1 cellular context compared by ENCODE assay signal in the genomic region with DNA sequence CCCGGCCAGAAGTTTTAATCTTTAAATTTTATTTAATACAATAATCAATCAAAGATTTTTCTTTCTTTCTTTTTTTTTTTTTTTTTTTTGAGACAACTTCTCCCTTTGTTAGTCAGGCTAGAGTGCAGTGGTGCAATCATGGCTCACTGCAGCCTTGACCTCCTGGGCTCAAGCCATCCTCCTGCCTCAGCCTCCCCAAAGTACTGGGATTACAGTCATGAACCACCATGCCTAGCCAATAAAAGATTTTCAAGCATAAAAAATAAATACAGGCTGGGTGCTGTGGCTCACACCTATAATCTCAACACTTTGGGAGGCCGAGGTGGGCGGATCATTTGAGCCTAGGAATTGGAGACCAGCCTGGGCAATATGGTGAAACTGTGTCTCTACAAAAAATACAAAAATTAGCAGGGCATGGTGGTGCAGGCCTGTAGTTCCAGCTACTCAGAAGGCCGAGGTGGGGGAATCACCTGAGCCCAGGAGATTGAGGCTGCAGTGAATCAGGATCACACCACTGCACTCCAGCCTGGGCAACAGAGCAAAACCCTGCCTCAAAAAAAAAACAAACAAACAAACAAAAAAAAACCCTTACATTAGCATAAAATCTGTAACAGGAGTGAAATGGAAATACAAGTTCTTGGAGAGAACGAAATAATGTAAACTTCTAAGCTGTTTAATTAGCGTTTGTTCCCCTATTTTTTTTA.
A peak's percentile ranks its signal among the peaks of the same experiment; 100 is the strongest.
TF ChIP-seq lines count a peak whose summit lies in the region.

No MANE protein-coding gene starts in this region.

TF ChIP-seq in HepG2, 621 proteins besides CTCF, POLR2A, EP300 and RAD21 (continued from another document):
- TF ChIP-seq, protein P1, sequence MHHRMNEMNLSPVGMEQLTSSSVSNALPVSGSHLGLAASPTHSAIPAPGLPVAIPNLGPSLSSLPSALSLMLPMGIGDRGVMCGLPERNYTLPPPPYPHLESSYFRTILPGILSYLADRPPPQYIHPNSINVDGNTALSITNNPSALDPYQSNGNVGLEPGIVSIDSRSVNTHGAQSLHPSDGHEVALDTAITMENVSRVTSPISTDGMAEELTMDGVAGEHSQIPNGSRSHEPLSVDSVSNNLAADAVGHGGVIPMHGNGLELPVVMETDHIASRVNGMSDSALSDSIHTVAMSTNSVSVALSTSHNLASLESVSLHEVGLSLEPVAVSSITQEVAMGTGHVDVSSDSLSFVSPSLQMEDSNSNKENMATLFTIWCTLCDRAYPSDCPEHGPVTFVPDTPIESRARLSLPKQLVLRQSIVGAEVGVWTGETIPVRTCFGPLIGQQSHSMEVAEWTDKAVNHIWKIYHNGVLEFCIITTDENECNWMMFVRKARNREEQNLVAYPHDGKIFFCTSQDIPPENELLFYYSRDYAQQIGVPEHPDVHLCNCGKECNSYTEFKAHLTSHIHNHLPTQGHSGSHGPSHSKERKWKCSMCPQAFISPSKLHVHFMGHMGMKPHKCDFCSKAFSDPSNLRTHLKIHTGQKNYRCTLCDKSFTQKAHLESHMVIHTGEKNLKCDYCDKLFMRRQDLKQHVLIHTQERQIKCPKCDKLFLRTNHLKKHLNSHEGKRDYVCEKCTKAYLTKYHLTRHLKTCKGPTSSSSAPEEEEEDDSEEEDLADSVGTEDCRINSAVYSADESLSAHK (CRISPR knock-in tag; IDR thresholded peaks at IDR 0.05; ENCODE audit: borderline replicate concordance): no peak
- 0 out of 2 replicates have a peak, but pooled peaks have one; percentile 6 for TF ChIP-seq HNF4A (CRISPR knock-in tag; IDR thresholded peaks at IDR 0.05)
